Comparison of ENCODE assay signal across 10 cellular contexts in genomic region chrX:40663880-40664630, GRCh38. TPM values are rescaled to one million over a fixed set of nuclear protein-coding genes. Genes with fewer than 3 reads are reported as not detected.
DNase-seq lines count a peak whose midpoint lies in the region; ATAC-seq, FAIRE-seq and TF ChIP-seq lines count a peak whose summit lies in the region.
"Had no signal": no experiment of that assay in that cellular context is flagged by ENCODE, and none has a peak within 500 bp of the region (broad histone marks: within the 10 kb centered on the region; RNA-seq: fewer than 3 reads in every experiment).

No MANE protein-coding gene starts in this region.

- H3K4me3 ChIP-seq in AG09309 (ENCODE audit: control insufficient read depth, low read depth, low read length) (no peak overlapping the region), cardiac fibroblast (replicated peaks in 1 of 2; ENCODE audit: low read depth in 2 of 2, low read length in 2 of 2) (no peak overlapping the region), lower lobe of right lung (no peak overlapping the region), pancreas (no peak overlapping the region)
- H3K4me3 ChIP-seq: colonic mucosa, lung had no signal

- intact Hi-C loops in lower lobe of right lung (cut with DNase I) (no loop called here), pancreas (cut with DNase I) (no loop called here)

- H3K36me3 ChIP-seq in lower lobe of right lung (peaks cover 74% of the 10 kb centered on the region), pancreas (peaks cover 0 to 21% (median 7%) of the 10 kb centered on the region in 3 donors)
- H3K36me3 ChIP-seq: colonic mucosa had no signal

- H3K9me3 ChIP-seq in lower lobe of right lung (no peaks in the 10 kb centered on the region), pancreas (no peaks in the 10 kb centered on the region)
- H3K9me3 ChIP-seq: colonic mucosa had no signal

- ATAC-seq in lower lobe of right lung (no peak), HG02970 (IDR thresholded peaks at IDR 0.05; ENCODE audit: low FRiP score, unreplicated experiment) (no peak), pancreas (no peak), HG03159 (IDR thresholded peaks at IDR 0.05; ENCODE audit: unreplicated experiment) (no peak)

- FAIRE-seq in pancreas (lab: Jason Lieb, UNC) = no peak

- 66 to 84% methylated on average over 6 of the region's 6 CpGs for WGBS in pancreas, 2 donors

- H3K27ac ChIP-seq in lower lobe of right lung (no peak overlapping the region), pancreas (no peak overlapping the region)
- H3K27ac ChIP-seq: colonic mucosa had no signal

- H3K4me1 ChIP-seq in lower lobe of right lung (no peaks in the 10 kb centered on the region), pancreas (no peaks in the 10 kb centered on the region)
- H3K4me1 ChIP-seq: colonic mucosa had no signal

- DNase-seq in AG09309 (ENCODE audit: low read depth) (no peak), HCEC 1CT (peak; percentile 5), cardiac fibroblast (ENCODE audit: low read depth in 2 of 2) (peak; percentile 35 to 53), lower lobe of right lung (no peak), pancreas (no peak)
- no peak for DNase-seq in stimulated activated naive CD4-positive, alpha-beta T cell (lab: John Stamatoyannopoulos, UW)
- DNase-seq: colonic mucosa had no signal

- TF ChIP-seq CTCF in AG09309 (IDR thresholded peaks at IDR 0.05; ENCODE audit: control insufficient read depth, insufficient read depth, low read depth, low read length, missing control alignments) = peak; percentile 46
- peak; percentile 43 for TF ChIP-seq CTCF in cardiac fibroblast (IDR thresholded peaks at IDR 0.05; ENCODE audit: low read depth, low read length)
- peak; percentile 21 for TF ChIP-seq CTCF in lower lobe of right lung (IDR thresholded peaks at IDR 0.05)
- TF ChIP-seq CTCF in pancreas (IDR thresholded peaks at IDR 0.05) = no peak

- H3K27me3 ChIP-seq in lower lobe of right lung (ENCODE audit: low read depth) = no peaks in the 10 kb centered on the region
- peaks cover 0 to 14% (median 0%) of the 10 kb centered on the region in 4 donors for H3K27me3 ChIP-seq in pancreas
- H3K27me3 ChIP-seq: colonic mucosa had no signal

RNA-seq across cellular contexts. Expression of gene CXorf38, which starts 16.7 kb away (rescaled TPM):
- total RNA-seq in lower lobe of right lung (16.8 TPM), pancreas (1 to 10 TPM; 3.7 to 7.5 (median 5.3) TPM)
- polyA plus RNA-seq in pancreas = 1 to 10 TPM; 3.6 to 4.7 TPM

RNA-seq across cellular contexts. Expression of gene MPC1L, which starts 40.8 kb away (rescaled TPM):
- total RNA-seq in lower lobe of right lung (not detected), pancreas (not detected)
- not detected for polyA plus RNA-seq in pancreas
- total RNA-seq: colonic mucosa, lung had no signal
- polyA plus RNA-seq: lung had no signal

Comparison
In these comparisons a context has a peak if more than half of its experiments do, and no peak if none do; other contexts are left out.
1. DNase-seq: peak in HCEC 1CT (single experiment) and cardiac fibroblast (2 of 2); none in AG09309 (single experiment), lower lobe of right lung (single experiment), stimulated activated naive CD4-positive, alpha-beta T cell (0 of 6) and pancreas (0 of 6).
2. CTCF ChIP-seq: peak in AG09309 (single experiment), cardiac fibroblast (single experiment) and lower lobe of right lung (single experiment); none in pancreas (0 of 4).